ENCODE assay signal across 1 cellular context in the genomic region with DNA sequence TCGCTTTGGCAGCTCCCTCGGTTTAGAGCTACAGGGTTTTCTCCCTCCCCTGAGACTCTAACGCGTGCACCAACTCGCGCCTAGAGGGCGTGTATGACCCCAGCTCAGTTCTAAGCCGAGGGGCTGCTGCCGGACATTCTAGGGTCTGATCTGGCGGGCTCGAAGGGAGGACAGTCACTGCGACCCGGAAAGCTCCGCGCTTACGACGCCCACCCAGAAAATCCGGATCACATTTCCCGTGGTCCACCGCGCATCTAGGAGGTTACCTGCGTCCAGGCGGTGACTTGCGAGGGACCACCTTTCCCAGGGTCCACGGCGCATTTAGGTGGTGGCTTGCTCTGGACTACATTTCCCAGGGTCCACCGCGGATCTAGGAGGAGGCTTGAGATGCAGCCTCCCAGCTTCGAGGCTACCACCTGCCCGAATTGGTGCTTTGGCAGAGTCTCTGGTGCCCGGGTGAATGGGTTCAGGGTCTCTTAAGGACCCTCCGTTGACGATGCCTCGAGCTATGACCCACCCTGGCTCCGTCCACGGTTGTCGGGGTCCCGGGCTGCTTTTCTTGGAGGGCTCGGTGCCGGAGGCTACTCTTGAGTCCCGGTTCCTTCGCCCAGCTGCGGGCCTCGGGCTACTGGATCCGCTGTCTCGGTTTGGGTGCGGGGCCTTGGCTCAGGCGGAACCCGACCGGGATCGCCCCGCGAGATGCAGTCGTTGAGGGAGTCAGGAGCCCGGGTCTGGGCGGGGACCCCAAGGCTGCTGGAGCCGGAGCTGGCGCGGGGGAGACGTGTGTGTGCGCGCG.
TF ChIP-seq lines count a peak whose summit lies in the region.

No MANE protein-coding gene starts in this region.

TF ChIP-seq in GM23338, 12 proteins besides CTCF, POLR2A, EP300 and RAD21 (continued from another document):
- TF ChIP-seq, protein P1, sequence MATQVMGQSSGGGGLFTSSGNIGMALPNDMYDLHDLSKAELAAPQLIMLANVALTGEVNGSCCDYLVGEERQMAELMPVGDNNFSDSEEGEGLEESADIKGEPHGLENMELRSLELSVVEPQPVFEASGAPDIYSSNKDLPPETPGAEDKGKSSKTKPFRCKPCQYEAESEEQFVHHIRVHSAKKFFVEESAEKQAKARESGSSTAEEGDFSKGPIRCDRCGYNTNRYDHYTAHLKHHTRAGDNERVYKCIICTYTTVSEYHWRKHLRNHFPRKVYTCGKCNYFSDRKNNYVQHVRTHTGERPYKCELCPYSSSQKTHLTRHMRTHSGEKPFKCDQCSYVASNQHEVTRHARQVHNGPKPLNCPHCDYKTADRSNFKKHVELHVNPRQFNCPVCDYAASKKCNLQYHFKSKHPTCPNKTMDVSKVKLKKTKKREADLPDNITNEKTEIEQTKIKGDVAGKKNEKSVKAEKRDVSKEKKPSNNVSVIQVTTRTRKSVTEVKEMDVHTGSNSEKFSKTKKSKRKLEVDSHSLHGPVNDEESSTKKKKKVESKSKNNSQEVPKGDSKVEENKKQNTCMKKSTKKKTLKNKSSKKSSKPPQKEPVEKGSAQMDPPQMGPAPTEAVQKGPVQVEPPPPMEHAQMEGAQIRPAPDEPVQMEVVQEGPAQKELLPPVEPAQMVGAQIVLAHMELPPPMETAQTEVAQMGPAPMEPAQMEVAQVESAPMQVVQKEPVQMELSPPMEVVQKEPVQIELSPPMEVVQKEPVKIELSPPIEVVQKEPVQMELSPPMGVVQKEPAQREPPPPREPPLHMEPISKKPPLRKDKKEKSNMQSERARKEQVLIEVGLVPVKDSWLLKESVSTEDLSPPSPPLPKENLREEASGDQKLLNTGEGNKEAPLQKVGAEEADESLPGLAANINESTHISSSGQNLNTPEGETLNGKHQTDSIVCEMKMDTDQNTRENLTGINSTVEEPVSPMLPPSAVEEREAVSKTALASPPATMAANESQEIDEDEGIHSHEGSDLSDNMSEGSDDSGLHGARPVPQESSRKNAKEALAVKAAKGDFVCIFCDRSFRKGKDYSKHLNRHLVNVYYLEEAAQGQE (IDR thresholded peaks at IDR 0.05; ENCODE audit: unreplicated experiment): no peak
- TF ChIP-seq POLR2AphosphoS5 (IDR thresholded peaks at IDR 0.05; ENCODE audit: low read depth): peak; percentile 68
TF ChIP-seq in GM23338: peak in this region for 2.
